ENCODE assay signal across 8 cellular contexts in genomic region chr18:50507120-50507590, GRCh38. TPM values are rescaled to one million over a fixed set of nuclear protein-coding genes. Genes with fewer than 3 reads are reported as not detected.
DNase-seq lines count a peak whose midpoint lies in the region; ATAC-seq, FAIRE-seq and TF ChIP-seq lines count a peak whose summit lies in the region.

No MANE protein-coding gene starts in this region.

- no peaks in the 10 kb centered on the region for H3K27me3 ChIP-seq in pancreas

- no peaks in the 10 kb centered on the region for H3K9me2 ChIP-seq in OCI-LY7 (ENCODE audit: insufficient read depth, low read length)

- H3K9me3 ChIP-seq in A549 (no peaks in the 10 kb centered on the region), OCI-LY7 (ENCODE audit: low read length) (no peaks in the 10 kb centered on the region), pancreas (no peaks in the 10 kb centered on the region)

- H3K4me2 ChIP-seq in A549 (no peak overlapping the region), OCI-LY7 (ENCODE audit: low read length) (no peak overlapping the region)

- TF ChIP-seq RAD21 in A549 (conservative IDR thresholded peaks at IDR 0.05 in 1 of 2, IDR thresholded peaks at IDR 0.05 in 1 of 2) = peak; percentile 62 to 71

- no peak for TF ChIP-seq EP300 in A549 (IDR thresholded peaks at IDR 0.05)

- H3K4me3 ChIP-seq in A549 = no peak overlapping the region
- H3K4me3 ChIP-seq in OCI-LY7 (ENCODE audit: low read depth, low read length, poor library complexity, severe bottlenecking) = no peak overlapping the region
- no peak overlapping the region for H3K4me3 ChIP-seq in fibroblast of pulmonary artery (replicated peaks; ENCODE audit: low read depth, low read length)
- H3K4me3 ChIP-seq in pancreas = no peak overlapping the region

- H3K4me1 ChIP-seq in A549 (no peaks in the 10 kb centered on the region), OCI-LY7 (ENCODE audit: insufficient read depth, low read length, poor library complexity, severe bottlenecking) (no peaks in the 10 kb centered on the region), pancreas (no peaks in the 10 kb centered on the region)

- CTCF ChIA-PET in A549 (lab: Yijun Ruan, JAX) = interaction anchor here (1.6 kb wide), 1 partner anchor 278 kb away, joined by 4 read pairs; no protein-coding TSS in a partner anchor
- CTCF ChIA-PET in OCI-LY7 (lab: Charles Lee; ENCODE audit: unreplicated experiment) = no interaction called here

- H2AFZ ChIP-seq in OCI-LY7 (ENCODE audit: low read length) = no peak overlapping the region

- BruUV-seq in OCI-LY7 (replicated peaks; lab: Mats Ljungman, UMichigan) = no TSS peak

- 18% methylated on average over 4 of the region's 4 CpGs for WGBS in A549 (ENCODE audit: missing lambda C conversion rate)
- 38 to 43% methylated on average over 4 of the region's 4 CpGs for WGBS in pancreas, 2 donors

- POLR2A ChIA-PET in A549 (lab: Yijun Ruan, JAX) (no interaction called here), OCI-LY7 (lab: Charles Lee) (no interaction called here)

- H3K36me3 ChIP-seq in OCI-LY7 (ENCODE audit: insufficient read depth, low read length) (no peaks in the 10 kb centered on the region), pancreas (no peaks in the 10 kb centered on the region)

- TF ChIP-seq POLR2A in A549 (IDR thresholded peaks at IDR 0.05; ENCODE audit: low read length) = no peak

- no peaks in the 10 kb centered on the region for H4K20me1 ChIP-seq in OCI-LY7 (ENCODE audit: insufficient read depth, low read length)

- H3K27ac ChIP-seq in A549 (no peak overlapping the region), OCI-LY7 (ENCODE audit: low read depth, low read length, poor library complexity, severe bottlenecking) (no peak overlapping the region), pancreas (no peak overlapping the region)

- peak; percentile 12 to 18 for DNase-seq in A549 (ENCODE audit: low read depth in 1 of 2, low spot score in 1 of 2)
- peak; percentile 3 for DNase-seq in HCEC 1CT
- DNase-seq in OCI-LY7 (ENCODE audit: low spot score) = peak; percentile 3
- peak; percentile 38 for DNase-seq in fibroblast of pulmonary artery (ENCODE audit: low read depth)
- peak in 5 of 6 donors; percentile 22 to 70 (median 43) for DNase-seq in pancreas

- ATAC-seq in A549 (peak; percentile 73 to 82), pancreas (peak; percentile 70 to 93 (median 92)), GM21717 (IDR thresholded peaks at IDR 0.05; ENCODE audit: unreplicated experiment) (no peak), GM21515 (IDR thresholded peaks at IDR 0.05; ENCODE audit: unreplicated experiment) (no peak), HG02571 (IDR thresholded peaks at IDR 0.05; ENCODE audit: unreplicated experiment) (no peak)

- intact Hi-C loops in OCI-LY7 (cut with micrococcal nuclease; ENCODE audit: unreplicated experiment) (no loop called here), pancreas (cut with DNase I) (no loop called here)

- FAIRE-seq in A549 (lab: Jason Lieb, UNC) = no peak
- no peak for FAIRE-seq in pancreas (lab: Jason Lieb, UNC)

- TF ChIP-seq CTCF in A549 (IDR thresholded peaks at IDR 0.05) = peak; percentile 44
- TF ChIP-seq CTCF in OCI-LY7 (conservative IDR thresholded peaks at IDR 0.05; ENCODE audit: low read length) = peak; percentile 41
- TF ChIP-seq CTCF in fibroblast of pulmonary artery (IDR thresholded peaks at IDR 0.05; ENCODE audit: low read length, missing control alignments) = peak; percentile 55
- TF ChIP-seq CTCF in pancreas (IDR thresholded peaks at IDR 0.05) = peak; percentile 22 to 54 (median 42)

- H3K79me2 ChIP-seq in OCI-LY7 (ENCODE audit: insufficient read depth, low read depth, low read length) = no peaks in the 10 kb centered on the region

TF ChIP-seq in A549, 52 proteins besides CTCF, POLR2A, EP300 and RAD21:
- TF ChIP-seq REST (IDR thresholded peaks at IDR 0.05) = no peak
- TF ChIP-seq ZC3H11A (IDR thresholded peaks at IDR 0.05) = no peak
- TF ChIP-seq FOSB (CRISPR knock-in tag; IDR thresholded peaks at IDR 0.05) = no peak
- no peak for TF ChIP-seq JUN (IDR thresholded peaks at IDR 0.05)
- 0 out of 3 replicates have a peak, but pooled peaks have one; percentile 31 for TF ChIP-seq SMC3 (IDR thresholded peaks at IDR 0.05)
- no peak for TF ChIP-seq HOXB5 (CRISPR knock-in tag; IDR thresholded peaks at IDR 0.05)

RNA-seq across cellular contexts. Expression of gene MAPK4, which starts 52.7 kb away (rescaled TPM):
- polyA plus RNA-seq in A549 (2011; rRNA removed) (0.03 TPM in 1 of 2 replicates, not detected in the other), A549 (2017; fragmentation: RNase III; extraction: RNeasy Plus Mini Kit Qiagen cat#74134 plus additional on column Dnase treatment) (0.01 to 0.04 TPM (median 0.03 TPM) in 3 replicates), pancreas (1 to 10 TPM in 1 of 2 donors, under 1 TPM in 1; 0.46 to 2.5 TPM)
- polyA plus RNA-seq in A549 (2012; cell fraction: cytosol; rRNA removed) = not detected in 2 replicates
- not detected in 2 replicates for polyA plus RNA-seq in A549 (2012; cell fraction: nucleus; rRNA removed)
- polyA minus RNA-seq in A549 (2011; rRNA and poly(A)+ RNA removed) = 0.08 TPM in 1 of 2 replicates, not detected in the other
- total RNA-seq in OCI-LY7 (2014; rRNA removed; shearing (Covaris generic)) = not detected in 2 replicates
- total RNA-seq in OCI-LY7 (2022) (not detected in 2 replicates), pancreas (1 to 10 TPM in 1 of 6 donors, under 1 TPM in 5; 0.53 to 1.4 (median 0.80) TPM)

Comparison
In these comparisons a context has a peak if more than half of its experiments do, and no peak if none do; other contexts are left out.
1. ATAC-seq: peak in A549 (2 of 2) and pancreas (4 of 4); none in GM21717 (single experiment), GM21515 (single experiment) and HG02571 (single experiment).
2. Peak in every context shown above with its lines, with median percentiles within 50 percentile points of each other: DNase-seq and CTCF ChIP-seq.